ENCODE assay signal across 21 cellular contexts in the genomic region with DNA sequence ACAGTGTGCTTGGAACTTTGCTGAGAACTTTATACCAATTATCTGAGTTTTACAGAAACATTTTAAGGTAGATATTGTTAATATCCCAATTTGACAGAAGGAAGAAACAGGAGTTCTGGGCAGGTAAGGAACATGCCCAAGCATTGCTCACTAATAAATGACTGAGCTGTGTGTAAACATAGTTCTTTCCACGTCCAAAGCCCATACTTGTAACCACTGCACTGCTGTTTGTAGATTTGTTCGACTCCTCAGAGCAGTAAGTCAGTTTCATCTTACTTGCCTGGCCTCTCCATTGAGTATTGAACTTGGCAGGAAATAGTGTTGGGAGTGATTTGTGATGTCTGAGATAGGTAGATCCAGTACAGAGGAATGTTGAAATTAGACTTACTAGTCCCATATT.
"Had no signal": no experiment of that assay in that cellular context is flagged by ENCODE, and none has a peak within 500 bp of the region (broad histone marks: within the 10 kb centered on the region; RNA-seq: fewer than 3 reads in every experiment).

No MANE protein-coding gene starts in this region.

- H3K27ac ChIP-seq: heart right ventricle, left ventricle myocardium inferior, pancreas, psoas muscle, skin epidermis, stomach, thoracic aorta, transverse colon had no signal

- H3K27me3 ChIP-seq: stomach, transverse colon had no signal

- H3K9me3 ChIP-seq: pancreas, psoas muscle, stomach, thoracic aorta, transverse colon had no signal

- ATAC-seq: heart right ventricle, pancreas, psoas muscle, sciatic nerve had no signal

- H3K4me3 ChIP-seq: heart right ventricle, left ventricle myocardium inferior, lung, pancreas, psoas muscle, skin epidermis, stomach, thoracic aorta, transverse colon had no signal

- DNase-seq: effector memory CD4-positive, alpha-beta T cell; heart right ventricle; islet precursor cell; left ventricle myocardium inferior; mesendoderm; naive B cell; occipital lobe; pancreas; psoas muscle; retina; stimulated activated CD4-positive, alpha-beta T cell treated with anti-CD3 and anti-CD28 coated beads, Interleukin-12 subunit alpha, Interleukin-12 subunit beta, amount 100 ng/mL, for 4 hours; stimulated activated naive CD4-positive, alpha-beta T cell; stomach; substantia nigra; transverse colon had no signal

- H3K4me1 ChIP-seq: left ventricle myocardium inferior, pancreas, psoas muscle, stomach, transverse colon had no signal

- H3K36me3 ChIP-seq: heart right ventricle, left ventricle myocardium inferior, pancreas, stomach, thoracic aorta, transverse colon had no signal

- FAIRE-seq: endometrium, frontal cortex, pancreas had no signal
